ENCODE assay signal across 3 cellular contexts in the genomic region with DNA sequence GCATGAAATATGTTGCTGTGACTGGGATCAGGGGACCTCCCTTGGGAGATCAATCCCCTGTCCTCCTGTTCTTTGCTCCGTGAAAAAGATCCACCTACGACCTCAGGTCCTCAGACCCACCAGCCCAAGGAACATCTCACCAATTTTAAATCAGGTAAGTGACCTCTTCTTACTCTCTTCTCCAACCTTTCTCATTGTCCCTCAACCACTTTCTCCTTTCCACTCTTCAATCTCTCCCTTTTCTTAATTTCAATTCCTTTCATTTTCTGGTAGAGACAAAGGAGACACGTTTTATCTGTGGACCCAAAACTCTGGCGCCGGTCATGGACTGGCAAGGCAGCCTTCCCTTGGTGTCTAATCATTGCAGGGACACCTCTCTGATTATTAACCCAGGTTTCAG. TPM values are rescaled to one million over a fixed set of nuclear protein-coding genes. Genes with fewer than 3 reads are reported as not detected.
"Had no signal": no experiment of that assay in that cellular context is flagged by ENCODE, and none has a peak within 500 bp of the region (broad histone marks: within the 10 kb centered on the region; RNA-seq: fewer than 3 reads in every experiment).

No MANE protein-coding gene starts in this region.

RNA-seq across cellular contexts. Expression of a gene that starts 21.1 kb away (rescaled TPM):
- total RNA-seq: HT1080, IMR-90 had no signal
- polyA plus RNA-seq: IgD-negative memory B cell, IMR-90 had no signal
